Comparison of ENCODE assay signal across 19 cellular contexts in the genomic region with DNA sequence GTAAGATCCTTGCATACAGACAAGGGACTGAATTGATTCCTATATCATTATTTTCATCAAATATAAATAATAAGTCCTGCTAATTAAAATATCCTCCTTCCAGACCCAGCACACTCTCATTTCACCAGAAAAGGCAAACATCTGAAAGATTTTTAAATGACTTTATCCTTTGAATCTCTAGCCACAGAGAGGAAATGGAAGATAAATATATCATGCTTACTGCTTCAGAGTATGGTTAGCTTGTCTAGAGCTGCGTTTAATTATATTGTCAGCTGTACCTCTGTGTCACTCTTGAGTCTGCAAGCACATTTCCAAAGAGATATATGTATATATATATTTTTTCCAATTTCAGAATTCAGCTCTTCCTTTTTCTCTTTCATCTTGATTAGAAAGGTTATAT.
DNase-seq lines count a peak whose midpoint lies in the region; ATAC-seq and TF ChIP-seq lines count a peak whose summit lies in the region.
"Had no signal": no experiment of that assay in that cellular context is flagged by ENCODE, and none has a peak within 500 bp of the region (broad histone marks: within the 10 kb centered on the region; RNA-seq: fewer than 3 reads in every experiment).

No MANE protein-coding gene starts in this region.

- H3K9me3 ChIP-seq in Loucy (ENCODE audit: insufficient read depth, low read depth, low read length): no peaks in the 10 kb centered on the region
- H3K9me3 ChIP-seq: A549, Caco-2, SJCRH30 had no signal

- H3K4me2 ChIP-seq in Loucy (ENCODE audit: low read depth, low read length, poor library complexity, severe bottlenecking): peak overlapping the region; percentile 30
- H3K4me2 ChIP-seq: A549, PC-9 had no signal

- CTCF ChIA-PET in activated naive CD4-positive, alpha-beta T cell treated with anti-CD3 and anti-CD28 coated beads, Interleukin-2, amount 10 ng/mL, durations not matched to agents 7 days and 5 days (lab: Charles Lee): interaction anchor here (1.0 to 2.3 kb wide), 3 partner anchors 21 to 58 kb away, joined by 3 to 6 read pairs (median 4); no protein-coding TSS in a partner anchor

- H3K9me3 Mint-ChIP-seq in activated naive CD4-positive, alpha-beta T cell treated with anti-CD3 and anti-CD28 coated beads, Interleukin-2, amount 50 U/mL, for 72 hours: no peaks in the 10 kb centered on the region
- no peaks in the 10 kb centered on the region for H3K9me3 Mint-ChIP-seq in activated naive CD4-positive, alpha-beta T cell treated with anti-CD3 and anti-CD28 coated beads, Interleukin-2, amount 10 ng/mL, durations not matched to agents 7 days and 5 days
- H3K9me3 Mint-ChIP-seq in activated T-helper 17 cell treated with anti-CD3 and anti-CD28 coated beads, Interleukin-2, amount 50 U/mL, for 72 hours: no peaks in the 10 kb centered on the region
- H3K9me3 Mint-ChIP-seq in stimulated activated naive CD8-positive, alpha-beta T cell treated with anti-CD3 and anti-CD28 coated beads, Interleukin-15, amount 100 ng/mL, for 72 hours: no peaks in the 10 kb centered on the region
- H3K9me3 Mint-ChIP-seq in immature natural killer cell: peaks cover 0 to 3% (median 0%) of the 10 kb centered on the region in 6 donors
- H3K9me3 Mint-ChIP-seq: H9 had no signal

- peaks cover 17% of the 10 kb centered on the region for H3K4me1 ChIP-seq in Loucy (ENCODE audit: insufficient read depth, low read length, poor library complexity, severe bottlenecking)
- H3K4me1 ChIP-seq: A549 had no signal

- H3K4me3 Mint-ChIP-seq in activated naive CD4-positive, alpha-beta T cell treated with anti-CD3 and anti-CD28 coated beads, Interleukin-2, amount 10 ng/mL, durations not matched to agents 7 days and 5 days: no peak overlapping the region
- H3K4me3 Mint-ChIP-seq in activated T-helper 17 cell treated with anti-CD3 and anti-CD28 coated beads, Interleukin-2, amount 50 U/mL, for 72 hours: no peak overlapping the region
- H3K4me3 Mint-ChIP-seq in stimulated activated naive CD8-positive, alpha-beta T cell treated with anti-CD3 and anti-CD28 coated beads, Interleukin-15, amount 100 ng/mL, for 72 hours: no peak overlapping the region
- H3K4me3 Mint-ChIP-seq in immature natural killer cell: no peak overlapping the region
- H3K4me3 Mint-ChIP-seq: H9 had no signal

- H3K9ac ChIP-seq in Loucy (ENCODE audit: low read depth, low read length, poor library complexity, severe bottlenecking): no peak overlapping the region

- no peaks in the 10 kb centered on the region for H3K36me3 Mint-ChIP-seq in activated naive CD4-positive, alpha-beta T cell treated with anti-CD3 and anti-CD28 coated beads, Interleukin-2, amount 50 U/mL, for 72 hours
- H3K36me3 Mint-ChIP-seq in activated naive CD4-positive, alpha-beta T cell treated with anti-CD3 and anti-CD28 coated beads, Interleukin-2, amount 10 ng/mL, durations not matched to agents 7 days and 5 days: no peaks in the 10 kb centered on the region
- no peaks in the 10 kb centered on the region for H3K36me3 Mint-ChIP-seq in activated T-helper 17 cell treated with anti-CD3 and anti-CD28 coated beads, Interleukin-2, amount 50 U/mL, for 72 hours (ENCODE audit: low read depth)
- H3K36me3 Mint-ChIP-seq in immature natural killer cell: peaks cover 0 to 5% (median 4%) of the 10 kb centered on the region in 3 donors

- H2AFZ ChIP-seq in Loucy (ENCODE audit: low read length): no peak overlapping the region
- H2AFZ ChIP-seq: PC-9 had no signal

- H3K27me3 ChIP-seq in Loucy (ENCODE audit: insufficient read depth, low read length, poor library complexity, severe bottlenecking): no peaks in the 10 kb centered on the region
- H3K27me3 ChIP-seq: SJCRH30 had no signal

- no peaks in the 10 kb centered on the region for H4K20me1 ChIP-seq in Loucy (ENCODE audit: insufficient read depth, low read length, poor library complexity, severe bottlenecking)

- peaks cover 7% of the 10 kb centered on the region for H3K4me1 Mint-ChIP-seq in activated naive CD4-positive, alpha-beta T cell treated with anti-CD3 and anti-CD28 coated beads, Interleukin-2, amount 10 ng/mL, durations not matched to agents 7 days and 5 days
- no peaks in the 10 kb centered on the region for H3K4me1 Mint-ChIP-seq in activated T-helper 17 cell treated with anti-CD3 and anti-CD28 coated beads, Interleukin-2, amount 50 U/mL, for 72 hours
- peaks cover 25% of the 10 kb centered on the region for H3K4me1 Mint-ChIP-seq in stimulated activated naive CD8-positive, alpha-beta T cell treated with anti-CD3 and anti-CD28 coated beads, Interleukin-15, amount 100 ng/mL, for 72 hours
- H3K4me1 Mint-ChIP-seq in immature natural killer cell: peaks cover 12 to 17% of the 10 kb centered on the region in 2 donors

- no peak for TF ChIP-seq CTCF in Loucy (conservative IDR thresholded peaks at IDR 0.05; ENCODE audit: low read length)

- H3K4me3 ChIP-seq in Loucy (ENCODE audit: low read length, poor library complexity, severe bottlenecking): no peak overlapping the region
- H3K4me3 ChIP-seq: A549, PC-9, SJCRH30 had no signal

- H3K36me3 ChIP-seq in Loucy (ENCODE audit: insufficient read depth, low read length): no peaks in the 10 kb centered on the region
- H3K36me3 ChIP-seq: SJCRH30 had no signal

- ATAC-seq in activated naive CD4-positive, alpha-beta T cell treated with anti-CD3 and anti-CD28 coated beads, Interleukin-2, amount 50 U/mL, for 72 hours: peak; percentile 29 to 35
- ATAC-seq in activated T-helper 17 cell treated with anti-CD3 and anti-CD28 coated beads, Interleukin-2, amount 50 U/mL, for 72 hours (replicated peaks): peak; percentile 23
- peak; percentile 29 for ATAC-seq in stimulated activated naive CD8-positive, alpha-beta T cell treated with anti-CD3 and anti-CD28 coated beads, Interleukin-15, amount 100 ng/mL, for 72 hours
- ATAC-seq in HG03095 (IDR thresholded peaks at IDR 0.05; ENCODE audit: unreplicated experiment): no peak
- ATAC-seq: A549 had no signal

- H3K9me2 ChIP-seq in Loucy (replicated peaks; ENCODE audit: low read depth, low read length): no peaks in the 10 kb centered on the region

- no peaks in the 10 kb centered on the region for H3F3A ChIP-seq in Loucy (ENCODE audit: low read depth)

- H3K27ac Mint-ChIP-seq in activated naive CD4-positive, alpha-beta T cell treated with anti-CD3 and anti-CD28 coated beads, Interleukin-2, amount 50 U/mL, for 72 hours: no peak overlapping the region
- H3K27ac Mint-ChIP-seq in activated naive CD4-positive, alpha-beta T cell treated with anti-CD3 and anti-CD28 coated beads, Interleukin-2, amount 10 ng/mL, durations not matched to agents 7 days and 5 days: no peak overlapping the region
- H3K27ac Mint-ChIP-seq in activated T-helper 17 cell treated with anti-CD3 and anti-CD28 coated beads, Interleukin-2, amount 50 U/mL, for 72 hours: peak overlapping the region; percentile 5
- H3K27ac Mint-ChIP-seq in stimulated activated naive CD8-positive, alpha-beta T cell treated with anti-CD3 and anti-CD28 coated beads, Interleukin-15, amount 100 ng/mL, for 72 hours: no peak overlapping the region
- peak overlapping the region in 2 of 6 donors; percentile 53 to 81 for H3K27ac Mint-ChIP-seq in immature natural killer cell
- H3K27ac Mint-ChIP-seq: H9 had no signal

- peaks cover 11% of the 10 kb centered on the region for H3K27me3 Mint-ChIP-seq in activated naive CD4-positive, alpha-beta T cell treated with anti-CD3 and anti-CD28 coated beads, Interleukin-2, amount 10 ng/mL, durations not matched to agents 7 days and 5 days
- peaks cover 22% of the 10 kb centered on the region for H3K27me3 Mint-ChIP-seq in activated T-helper 17 cell treated with anti-CD3 and anti-CD28 coated beads, Interleukin-2, amount 50 U/mL, for 72 hours
- H3K27me3 Mint-ChIP-seq in stimulated activated naive CD8-positive, alpha-beta T cell treated with anti-CD3 and anti-CD28 coated beads, Interleukin-15, amount 100 ng/mL, for 72 hours: peaks cover 59% of the 10 kb centered on the region
- peaks cover 0 to 5% (median 1%) of the 10 kb centered on the region in 3 donors for H3K27me3 Mint-ChIP-seq in immature natural killer cell (ENCODE audit: low read depth in 3 of 3)

- H3K79me2 ChIP-seq in Loucy (ENCODE audit: insufficient read depth, low read length): no peaks in the 10 kb centered on the region

- no peak for DNase-seq in activated naive CD4-positive, alpha-beta T cell treated with anti-CD3 and anti-CD28 coated beads, Interleukin-2, amount 50 U/mL, for 72 hours (ENCODE audit: low spot score in 2 of 2)
- no peak for DNase-seq in activated naive CD4-positive, alpha-beta T cell treated with anti-CD3 and anti-CD28 coated beads, Interleukin-2, amount 10 ng/mL, durations not matched to agents 7 days and 5 days
- DNase-seq in stimulated activated naive CD8-positive, alpha-beta T cell treated with anti-CD3 and anti-CD28 coated beads, Interleukin-15, amount 100 ng/mL, for 72 hours: no peak
- DNase-seq in immature natural killer cell: no peak
- DNase-seq in NCI-H187 treated with DMSO at 0.1 percent for 48 hours (lab: John Stamatoyannopoulos, UW): no peak
- DNase-seq: Caco-2, DMS53, H9, NCI-H1417 treated with DMSO at 0.1 percent for 48 hours, NCI-H2029, NCI-H2171 treated with DMSO at 0.1 percent for 48 hours, NCI-H446 treated with DMSO at 0.1 percent for 48 hours, NCI-H748 treated with DMSO at 0.1 percent for 48 hours, PC-9, SJCRH30 had no signal
